8 cellular contexts compared by ENCODE assay signal in the genomic region with DNA sequence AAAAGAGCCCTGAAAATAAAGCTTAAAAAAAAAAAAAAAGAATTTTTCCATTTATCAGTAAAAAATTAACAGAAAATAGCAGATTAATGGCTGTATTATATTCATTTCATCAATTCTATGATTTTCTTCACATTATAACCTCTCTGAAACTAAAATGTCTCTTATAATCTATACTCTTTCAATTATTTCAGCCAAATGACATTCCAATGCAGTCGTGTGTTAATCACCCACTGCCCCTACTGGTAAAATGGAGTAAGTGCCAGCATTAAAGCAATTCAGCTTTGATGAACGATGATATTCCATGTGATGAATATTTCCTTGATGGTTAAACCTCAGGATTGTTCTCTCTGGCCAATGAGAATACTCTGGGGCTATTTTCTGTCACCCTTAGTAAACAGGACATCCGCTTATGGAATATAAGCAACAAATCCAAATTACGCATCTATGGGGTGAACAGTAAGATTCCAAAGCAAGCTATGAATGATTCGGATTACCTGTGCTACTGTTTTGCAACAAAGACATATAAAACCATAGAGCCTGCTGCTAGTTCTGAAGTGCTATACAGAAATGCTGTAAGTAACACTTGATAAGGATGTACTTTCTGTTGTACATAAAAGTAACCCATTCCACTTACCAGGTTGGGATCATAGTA. TPM values are rescaled to one million over a fixed set of nuclear protein-coding genes. Genes with fewer than 3 reads are reported as not detected.
DNase-seq lines count a peak whose midpoint lies in the region; ATAC-seq, FAIRE-seq and TF ChIP-seq lines count a peak whose summit lies in the region.

No MANE protein-coding gene starts in this region.

- peaks cover 0 to 4% (median 2%) of the 10 kb centered on the region in 4 donors for H3K4me1 Mint-ChIP-seq in CD4-positive, CD25-positive, alpha-beta regulatory T cell
- H3K4me1 Mint-ChIP-seq in naive thymus-derived CD4-positive, alpha-beta T cell, result peaks cover 0 to 4% (median 2%) of the 10 kb centered on the region in 7 donors

- POLR2A ChIA-PET in naive thymus-derived CD4-positive, alpha-beta T cell (lab: Charles Lee), result interaction anchor here (0.6 to 1.2 kb wide), 2 partner anchors 13 to 80 kb away, joined by 3 read pairs; no protein-coding TSS in a partner anchor

- peak; percentile 60 for FAIRE-seq in GM19239 (lab: Jason Lieb, UNC)

- no peaks in the 10 kb centered on the region for H3K27me3 ChIP-seq in CD4-positive, CD25-positive, alpha-beta regulatory T cell (ENCODE audit: control insufficient read depth, insufficient read depth, low read length)
- no peaks in the 10 kb centered on the region for H3K27me3 ChIP-seq in naive thymus-derived CD4-positive, alpha-beta T cell (ENCODE audit: control insufficient read depth in 2 of 2, insufficient read depth in 2 of 2, low read length in 2 of 2)

- H3K27me3 Mint-ChIP-seq in CD4-positive, CD25-positive, alpha-beta regulatory T cell, result no peaks in the 10 kb centered on the region
- no peaks in the 10 kb centered on the region for H3K27me3 Mint-ChIP-seq in naive thymus-derived CD4-positive, alpha-beta T cell

- no peaks in the 10 kb centered on the region for H3K9me3 ChIP-seq in CD4-positive, CD25-positive, alpha-beta regulatory T cell (ENCODE audit: control insufficient read depth in 2 of 2, low read length in 2 of 2)
- H3K9me3 ChIP-seq in naive thymus-derived CD4-positive, alpha-beta T cell (ENCODE audit: control insufficient read depth in 2 of 3, low read length in 3 of 3), result no peaks in the 10 kb centered on the region

- peak; percentile 48 for TF ChIP-seq CTCF in coronary artery (IDR thresholded peaks at IDR 0.05)

- peak overlapping the region in 1 of 3 donors; percentile 52 for H3K27ac Mint-ChIP-seq in CD4-positive, CD25-positive, alpha-beta regulatory T cell
- no peak overlapping the region for H3K27ac Mint-ChIP-seq in naive thymus-derived CD4-positive, alpha-beta T cell

- intact Hi-C loops in naive thymus-derived CD4-positive, alpha-beta T cell (cut with micrococcal nuclease), result loop anchor here (1.0 to 5.0 kb wide), 7 partner anchors 57 to 345 kb away; no protein-coding TSS in a partner anchor

- H3K4me3 Mint-ChIP-seq in CD4-positive, CD25-positive, alpha-beta regulatory T cell, result no peak overlapping the region
- H3K4me3 Mint-ChIP-seq in naive thymus-derived CD4-positive, alpha-beta T cell, result no peak overlapping the region

- H3K4me1 ChIP-seq in CD4-positive, CD25-positive, alpha-beta regulatory T cell (ENCODE audit: control insufficient read depth, insufficient read depth, low read length, poor library complexity, severe bottlenecking), result no peaks in the 10 kb centered on the region
- H3K4me1 ChIP-seq in naive thymus-derived CD4-positive, alpha-beta T cell (ENCODE audit: control insufficient read depth in 2 of 2, insufficient read depth in 2 of 2, low read length in 2 of 2), result no peaks in the 10 kb centered on the region

- H3K36me3 ChIP-seq in CD4-positive, CD25-positive, alpha-beta regulatory T cell (ENCODE audit: control insufficient read depth, insufficient read depth, low read length), result peaks cover 43% of the 10 kb centered on the region
- peaks cover 0 to 37% (median 0%) of the 10 kb centered on the region in 3 experiments for H3K36me3 ChIP-seq in naive thymus-derived CD4-positive, alpha-beta T cell (ENCODE audit: control insufficient read depth in 2 of 3, insufficient read depth in 3 of 3, low read length in 3 of 3)

- ATAC-seq in CD4-positive, CD25-positive, alpha-beta regulatory T cell (ENCODE audit: low read depth in 2 of 2), result no peak
- ATAC-seq in naive thymus-derived CD4-positive, alpha-beta T cell, result peak; percentile 73
- no peak for ATAC-seq in HG02571 (IDR thresholded peaks at IDR 0.05; ENCODE audit: unreplicated experiment)

- H3K36me3 Mint-ChIP-seq in CD4-positive, CD25-positive, alpha-beta regulatory T cell, result peaks cover 45% of the 10 kb centered on the region
- H3K36me3 Mint-ChIP-seq in naive thymus-derived CD4-positive, alpha-beta T cell, result peaks cover 3 to 46% (median 16%) of the 10 kb centered on the region in 5 donors

- CTCF ChIA-PET in naive thymus-derived CD4-positive, alpha-beta T cell (lab: Charles Lee), result interaction anchor here (0.6 to 2.2 kb wide), 13 partner anchors 10 to 505 kb away, joined by 3 to 7 read pairs (median 3); a partner anchor contains a TSS

- H3K4me3 ChIP-seq in CD4-positive, CD25-positive, alpha-beta regulatory T cell (ENCODE audit: low read depth, low read length), result no peak overlapping the region
- H3K4me3 ChIP-seq in coronary artery, result no peak overlapping the region
- no peak overlapping the region for H3K4me3 ChIP-seq in naive thymus-derived CD4-positive, alpha-beta T cell (ENCODE audit: low read length)

- H3K9me3 Mint-ChIP-seq in CD4-positive, CD25-positive, alpha-beta regulatory T cell, result no peaks in the 10 kb centered on the region
- peaks cover 0 to 1% (median 0%) of the 10 kb centered on the region in 11 donors for H3K9me3 Mint-ChIP-seq in naive thymus-derived CD4-positive, alpha-beta T cell

- DNase-seq in CD4-positive, CD25-positive, alpha-beta regulatory T cell, result peak in 2 of 3 donors; percentile 31 to 36
- no peak for DNase-seq in GM19239 (ENCODE audit: insufficient read length, low spot score)
- peak; percentile 43 for DNase-seq in NCI-H345 (lab: John Stamatoyannopoulos, UW)
- DNase-seq in coronary artery (ENCODE audit: low spot score), result no peak
- DNase-seq in naive thymus-derived CD4-positive, alpha-beta T cell, result peak in 6 of 9 donors; percentile 16 to 41 (median 32)
- no peak for DNase-seq in SKM-1 treated with dmso at 0.1 percent for 144 hours (lab: John Stamatoyannopoulos, UW; ENCODE audit: unreplicated experiment)
- DNase-seq in occipital lobe (lab: John Stamatoyannopoulos, UW), result no peak

- H3K27ac ChIP-seq in CD4-positive, CD25-positive, alpha-beta regulatory T cell (ENCODE audit: insufficient read depth, low read length, poor library complexity, severe bottlenecking), result no peak overlapping the region
- no peak overlapping the region for H3K27ac ChIP-seq in coronary artery
- H3K27ac ChIP-seq in naive thymus-derived CD4-positive, alpha-beta T cell (ENCODE audit: low read depth, low read length), result no peak overlapping the region

RNA-seq across cellular contexts. Expression of a gene that starts 20.3 kb away (rescaled TPM):
- total RNA-seq in CD4-positive, CD25-positive, alpha-beta regulatory T cell, result 0.27 TPM
- under 1 TPM in 2 of 4 donors, not detected in 2; 0.03 to 0.23 TPM for polyA plus RNA-seq in CD4-positive, CD25-positive, alpha-beta regulatory T cell
- total RNA-seq in naive thymus-derived CD4-positive, alpha-beta T cell, result under 1 TPM in 4 of 5 experiments, not detected in 1; 0.35 to 0.87 (median 0.63) TPM
- under 1 TPM in 1 of 2 donors, not detected in 1; 0.23 TPM for polyA plus RNA-seq in naive thymus-derived CD4-positive, alpha-beta T cell
- total RNA-seq in occipital lobe, result 0.47 TPM

Comparison
In these comparisons a context has a peak if more than half of its experiments do, and no peak if none do; other contexts are left out.
1. DNase-seq: peak in CD4-positive, CD25-positive, alpha-beta regulatory T cell (2 of 3), NCI-H345 (single experiment) and naive thymus-derived CD4-positive, alpha-beta T cell (6 of 9); none in GM19239 (single experiment), coronary artery (single experiment), SKM-1 treated with dmso at 0.1 percent for 144 hours (single experiment) and occipital lobe (single experiment).